In genomic region chr7:11373546-11374142, GRCh38 we compare ENCODE assay signal across 9 cellular contexts.
A peak's percentile ranks its signal among the peaks of the same experiment; 100 is the strongest.
DNase-seq lines count a peak whose midpoint lies in the region; ATAC-seq and TF ChIP-seq lines count a peak whose summit lies in the region.
"Had no signal": no experiment of that assay in that cellular context is flagged by ENCODE, and none has a peak within 500 bp of the region (broad histone marks: within the 10 kb centered on the region; RNA-seq: fewer than 3 reads in every experiment).

No MANE protein-coding gene starts in this region.

- ATAC-seq in DND-41 (ENCODE audit: insufficient read depth, low read depth) (no peak), left lobe of liver (peak; percentile 81), HG02678 (IDR thresholded peaks at IDR 0.05; ENCODE audit: unreplicated experiment) (no peak)

- H3K27ac ChIP-seq in DND-41 (ENCODE audit: low read length) = no peak overlapping the region
- no peak overlapping the region for H3K27ac ChIP-seq in SU-DHL-6 (ENCODE audit: low read depth, low read length)

- H3K9me3 ChIP-seq in DND-41 (ENCODE audit: insufficient read depth, low read length, severe bottlenecking) (no peaks in the 10 kb centered on the region), SU-DHL-6 (ENCODE audit: insufficient read depth, low read length) (no peaks in the 10 kb centered on the region)

- H3F3A ChIP-seq in SU-DHL-6 (ENCODE audit: insufficient read depth) = no peaks in the 10 kb centered on the region

- TF ChIP-seq CTCF in DND-41 (IDR thresholded peaks at IDR 0.05; ENCODE audit: borderline replicate concordance, extremely low read depth, low read length, poor library complexity, severe bottlenecking) = peak; percentile 60
- peak; percentile 44 for TF ChIP-seq CTCF in SU-DHL-6 (IDR thresholded peaks at IDR 0.05; ENCODE audit: insufficient read depth, low read length, poor library complexity, severe bottlenecking)

- H3K9me2 ChIP-seq in SU-DHL-6 (replicated peaks; ENCODE audit: insufficient read depth, low read length) = no peaks in the 10 kb centered on the region

- no peaks in the 10 kb centered on the region for H3K4me1 ChIP-seq in DND-41 (ENCODE audit: insufficient read depth, low read length)

- H3K27me3 ChIP-seq in DND-41 (ENCODE audit: insufficient read depth, low read length, poor library complexity) (no peaks in the 10 kb centered on the region), SU-DHL-6 (ENCODE audit: low read length) (peaks cover 3% of the 10 kb centered on the region; the same call in 1 of the 2 replicates)

- no peak for DNase-seq in DND-41
- DNase-seq in HuH-7 (ENCODE audit: low spot score) = peak; percentile 8
- DNase-seq in left lobe of liver (ENCODE audit: low spot score) = no peak
- no peak for DNase-seq in activated CD4-positive, CD25-positive, alpha-beta regulatory T cell treated with anti-CD3 and anti-CD28 coated beads, Interleukin-2, amount 50 U/mL, for 72 hours
- no peak for DNase-seq in epidermal melanocyte (ENCODE audit: insufficient read length, low spot score)
- DNase-seq in stimulated activated CD4-positive, alpha-beta T cell treated with anti-CD3 and anti-CD28 coated beads, Interleukin-12 subunit alpha, Interleukin-12 subunit beta, amount 100 ng/mL, for 4 hours = no peak
- DNase-seq: activated gamma-delta T cell treated with Interleukin-2 at 50 U/mL for 16 hours had no signal

- H3K36me3 ChIP-seq in DND-41 (ENCODE audit: insufficient read depth, low read length) = no peaks in the 10 kb centered on the region
- H3K36me3 ChIP-seq in SU-DHL-6 (ENCODE audit: low read length) = no peaks in the 10 kb centered on the region

- H3K79me2 ChIP-seq in DND-41 (ENCODE audit: insufficient read depth, low read length) (no peaks in the 10 kb centered on the region), SU-DHL-6 (ENCODE audit: insufficient read depth, low read length) (no peaks in the 10 kb centered on the region)

- H3K9ac ChIP-seq in DND-41 (ENCODE audit: low read depth, low read length) (no peak overlapping the region), SU-DHL-6 (ENCODE audit: low read length) (no peak overlapping the region)

- H2AFZ ChIP-seq in DND-41 (ENCODE audit: low read depth, low read length) (no peak overlapping the region), SU-DHL-6 (ENCODE audit: low read depth, low read length, severe bottlenecking) (no peak overlapping the region)

- H4K20me1 ChIP-seq in DND-41 (ENCODE audit: insufficient read depth, low read length) (no peaks in the 10 kb centered on the region), SU-DHL-6 (ENCODE audit: low read depth, low read length) (no peaks in the 10 kb centered on the region)

- H3K4me2 ChIP-seq in DND-41 (ENCODE audit: insufficient read depth, low read length) (no peak overlapping the region), SU-DHL-6 (ENCODE audit: low read depth, low read length, poor library complexity, severe bottlenecking) (no peak overlapping the region)

- H3K4me3 ChIP-seq in DND-41 (ENCODE audit: low read depth in 1 of 2, low read length in 2 of 2) = no peak overlapping the region
- H3K4me3 ChIP-seq in SU-DHL-6 (ENCODE audit: insufficient read depth, low read length, poor library complexity, severe bottlenecking) = no peak overlapping the region
